ENCODE assay signal across 14 cellular contexts in the genomic region with DNA sequence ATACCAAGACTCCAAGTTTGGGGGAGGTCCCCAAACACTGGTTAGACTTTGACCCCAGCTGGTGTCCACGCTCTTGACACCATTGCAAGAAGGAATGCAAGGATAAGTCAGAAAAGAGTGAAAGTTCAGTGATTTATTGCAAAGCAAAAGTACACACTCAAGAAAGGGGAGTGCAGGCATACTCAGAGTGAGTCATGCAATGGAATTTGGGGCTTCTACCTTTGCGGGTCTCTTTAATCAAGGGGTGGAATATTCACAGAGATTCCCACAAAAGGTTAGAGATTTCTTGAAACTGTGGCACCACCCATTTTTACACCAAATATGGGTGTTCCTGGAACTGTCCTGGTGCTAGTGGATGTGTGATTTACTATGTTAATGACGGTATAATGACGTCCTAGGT.
"Had no signal": no experiment of that assay in that cellular context is flagged by ENCODE, and none has a peak within 500 bp of the region (broad histone marks: within the 10 kb centered on the region; RNA-seq: fewer than 3 reads in every experiment).

No MANE protein-coding gene starts in this region.

- H3K4me1 ChIP-seq: colonic mucosa, esophagus muscularis mucosa had no signal

- H3K79me2 ChIP-seq: hepatocyte had no signal

- H3K36me3 ChIP-seq: colonic mucosa, esophagus muscularis mucosa had no signal

- H3K4me2 ChIP-seq: hepatocyte had no signal

- H3K9me3 ChIP-seq: colonic mucosa, esophagus muscularis mucosa had no signal

- FAIRE-seq: endometrium, keratinocyte had no signal

- ATAC-seq: activated CD4-positive, CD25-positive, alpha-beta regulatory T cell treated with anti-CD3 and anti-CD28 coated beads, Interleukin-2, amount 50 U/mL, for 24 hours; stimulated activated naive CD8-positive, alpha-beta T cell treated with anti-CD3 and anti-CD28 coated beads, Interleukin-15, Interleukin-2, amounts not matched to agents 100 U/mL and 50 U/mL, for 24 hours had no signal

- DNase-seq: activated naive CD4-positive, alpha-beta T cell treated with anti-CD3 and anti-CD28 coated beads, Interleukin-2, amount 10 ng/mL, durations not matched to agents 7 days and 5 days; caudate nucleus; colonic mucosa; nucleus accumbens; posterior cingulate gyrus; stimulated activated naive CD8-positive, alpha-beta T cell treated with anti-CD3 and anti-CD28 coated beads, Interleukin-15, Interleukin-2, amounts not matched to agents 100 U/mL and 50 U/mL, for 24 hours; T-helper 9 cell; trophoblast cell had no signal

- H3K27me3 ChIP-seq: colonic mucosa, esophagus muscularis mucosa, hepatocyte had no signal

- H3K27ac ChIP-seq: colonic mucosa, esophagus muscularis mucosa, hepatocyte, skin epidermis had no signal

- H3K4me3 ChIP-seq: colonic mucosa, esophagus muscularis mucosa, hepatocyte, skin epidermis had no signal

- H2AFZ ChIP-seq: hepatocyte had no signal
